ENCODE assay signal across 16 cellular contexts in genomic region chr3:184142199-184142598, GRCh38. TPM values are rescaled to one million over a fixed set of nuclear protein-coding genes. Genes with fewer than 3 reads are reported as not detected.
DNase-seq lines count a peak whose midpoint lies in the region; ATAC-seq and TF ChIP-seq lines count a peak whose summit lies in the region.
"Had no signal": no experiment of that assay in that cellular context is flagged by ENCODE, and none has a peak within 500 bp of the region (broad histone marks: within the 10 kb centered on the region; RNA-seq: fewer than 3 reads in every experiment).

No MANE protein-coding gene starts in this region.

- TF ChIP-seq CTCF in HEK293 (tag by site-specific recombination; IDR thresholded peaks at IDR 0.05) (no peak), spleen (IDR thresholded peaks at IDR 0.05 in 8 of 11, conservative IDR thresholded peaks at IDR 0.05 in 3 of 11) (no peak), WTC11 (IDR thresholded peaks at IDR 0.05) (no peak)

- H3K9me3 ChIP-seq in HEK293 (ENCODE audit: control insufficient read depth, insufficient read depth, low read depth, low read length) (no peaks in the 10 kb centered on the region), spleen (no peaks in the 10 kb centered on the region)
- H3K9me3 ChIP-seq: BLaER1 had no signal

- H3K4me3 Mint-ChIP-seq in activated T-cell treated with anti-CD3 and anti-CD28 coated beads, Interleukin-2, amount 50 U/mL, for 24 hours = no peak overlapping the region
- no peak overlapping the region for H3K4me3 Mint-ChIP-seq in effector memory CD8-positive, alpha-beta T cell
- H3K4me3 Mint-ChIP-seq in WTC11 = no peak overlapping the region

- no peak for ATAC-seq in effector memory CD8-positive, alpha-beta T cell (replicated peaks)
- ATAC-seq in HG03460 (IDR thresholded peaks at IDR 0.05; ENCODE audit: unreplicated experiment) (no peak), WTC11 (no peak), GM18870 (IDR thresholded peaks at IDR 0.05; ENCODE audit: unreplicated experiment) (no peak)

- H3K4me1 ChIP-seq in HEK293 (ENCODE audit: control insufficient read depth, insufficient read depth, low read length) (no peaks in the 10 kb centered on the region), spleen (peaks cover under 1 to 22% (median 21%) of the 10 kb centered on the region in 6 donors)

- no peak overlapping the region for H3K27ac ChIP-seq in HEK293 (ENCODE audit: extremely low read depth, low read depth, low read length)
- H3K27ac ChIP-seq in spleen = peak overlapping the region in 1 of 8 donors; percentile 26
- H3K27ac ChIP-seq: BLaER1, HL-60 had no signal

- H3K4me1 Mint-ChIP-seq in activated T-cell treated with anti-CD3 and anti-CD28 coated beads, Interleukin-2, amount 50 U/mL, for 24 hours (ENCODE audit: low read depth) = peaks cover 11% of the 10 kb centered on the region
- H3K4me1 Mint-ChIP-seq in effector memory CD8-positive, alpha-beta T cell (ENCODE audit: low read depth in 2 of 2) = peaks cover 6 to 7% of the 10 kb centered on the region in 2 donors
- H3K4me1 Mint-ChIP-seq in WTC11 = no peaks in the 10 kb centered on the region

- peaks cover 93% of the 10 kb centered on the region for H3K36me3 Mint-ChIP-seq in activated T-cell treated with anti-CD3 and anti-CD28 coated beads, Interleukin-2, amount 50 U/mL, for 24 hours (ENCODE audit: low read depth)
- H3K36me3 Mint-ChIP-seq in effector memory CD8-positive, alpha-beta T cell (ENCODE audit: insufficient read depth) = peaks cover 53% of the 10 kb centered on the region
- peaks cover 42% of the 10 kb centered on the region for H3K36me3 Mint-ChIP-seq in WTC11

- H3K27me3 ChIP-seq in spleen (replicated peaks in 1 of 7) = no peaks in the 10 kb centered on the region
- H3K27me3 ChIP-seq: BLaER1 had no signal

- CTCF ChIA-PET in HEK293 (lab: Yijun Ruan, JAX) (no interaction called here), WTC11 (lab: Charles Lee) (no interaction called here)

- no peak for DNase-seq in activated T-cell treated with anti-CD3 and anti-CD28 coated beads, Interleukin-2, amount 50 U/mL, for 24 hours
- no peak for DNase-seq in activated T-cell treated with anti-CD3 and anti-CD28 coated beads, Interleukin-2, amount 50 U/mL, for 48 hours
- DNase-seq in effector memory CD8-positive, alpha-beta T cell = no peak
- DNase-seq in spleen (peak; percentile 12), WTC11 (ENCODE audit: low spot score) (no peak)
- DNase-seq: 8988T, AML-193, DMS53, GF-D8, HCEC 1CT had no signal

- H3K9me3 Mint-ChIP-seq in activated T-cell treated with anti-CD3 and anti-CD28 coated beads, Interleukin-2, amount 50 U/mL, for 24 hours = no peaks in the 10 kb centered on the region
- no peaks in the 10 kb centered on the region for H3K9me3 Mint-ChIP-seq in effector memory CD8-positive, alpha-beta T cell
- no peaks in the 10 kb centered on the region for H3K9me3 Mint-ChIP-seq in WTC11

- 91 to 97% (median 93%) methylated on average over 7 of the region's 7 CpGs for WGBS in spleen, 5 donors

- peaks cover 6 to 84% of the 10 kb centered on the region in 2 experiments; a peak in 2 of 3 replicates for H3K36me3 ChIP-seq in HEK293 (ENCODE audit: control insufficient read depth in 2 of 2, insufficient read depth in 1 of 2, low read length in 2 of 2)
- peaks cover 8 to 100% (median 84%) of the 10 kb centered on the region in 6 donors for H3K36me3 ChIP-seq in spleen

- no peaks in the 10 kb centered on the region for H3K27me3 Mint-ChIP-seq in activated T-cell treated with anti-CD3 and anti-CD28 coated beads, Interleukin-2, amount 50 U/mL, for 24 hours
- H3K27me3 Mint-ChIP-seq in effector memory CD8-positive, alpha-beta T cell = no peaks in the 10 kb centered on the region
- no peaks in the 10 kb centered on the region for H3K27me3 Mint-ChIP-seq in WTC11 (ENCODE audit: low read depth)

- no peak overlapping the region for H3K4me3 ChIP-seq in HEK293 (ENCODE audit: low read depth, low read length)
- no peak overlapping the region for H3K4me3 ChIP-seq in spleen
- H3K4me3 ChIP-seq: BLaER1 had no signal

- TF ChIP-seq POLR2A in spleen (IDR thresholded peaks at IDR 0.05) = no peak

- intact Hi-C loops in spleen (cut with DNase I; ENCODE audit: low total_unique reads) = no loop called here

- peak overlapping the region; percentile 34 for H3K27ac Mint-ChIP-seq in activated T-cell treated with anti-CD3 and anti-CD28 coated beads, Interleukin-2, amount 50 U/mL, for 24 hours
- peak overlapping the region; percentile 17 to 70 for H3K27ac Mint-ChIP-seq in effector memory CD8-positive, alpha-beta T cell
- H3K27ac Mint-ChIP-seq in WTC11 = no peak overlapping the region

- POLR2A ChIA-PET in HEK293 (lab: Yijun Ruan, JAX) (no interaction called here), WTC11 (lab: Charles Lee) (no interaction called here)

TF ChIP-seq in HEK293, 187 proteins besides CTCF, POLR2A, EP300 and RAD21:
- peak; percentile 72 for TF ChIP-seq SCRT2 (tag by site-specific recombination; IDR thresholded peaks at IDR 0.05)
- 0 out of 2 replicates have a peak, but pooled peaks have one; percentile 56 for TF ChIP-seq SCRT1 (tag by site-specific recombination; IDR thresholded peaks at IDR 0.05; ENCODE audit: borderline replicate concordance)
- TF ChIP-seq ZNF513 (tag by site-specific recombination; IDR thresholded peaks at IDR 0.05) = 0 out of 2 replicates have a peak, but pooled peaks have one; percentile 23
- TF ChIP-seq REPIN1 (tag by site-specific recombination; IDR thresholded peaks at IDR 0.05; ENCODE audit: low read depth) = no peak
TF ChIP-seq in HEK293: peak in this region for 3.

TF ChIP-seq in WTC11, 78 proteins besides CTCF, POLR2A, EP300 and RAD21 (continues in another document):
- TF ChIP-seq FOXP1 (CRISPR knock-in tag; IDR thresholded peaks at IDR 0.05; ENCODE audit: borderline replicate concordance) (no peak), IRF1 (CRISPR knock-in tag; IDR thresholded peaks at IDR 0.05) (no peak), NFATC4 (CRISPR knock-in tag; IDR thresholded peaks at IDR 0.05) (no peak), ZNF263 (CRISPR knock-in tag; IDR thresholded peaks at IDR 0.05; ENCODE audit: low read depth) (no peak), ZSCAN18 (CRISPR knock-in tag; IDR thresholded peaks at IDR 0.05) (no peak), HMGXB4 (CRISPR knock-in tag; IDR thresholded peaks at IDR 0.05) (no peak), NFYB (CRISPR knock-in tag; conservative IDR thresholded peaks at IDR 0.05; ENCODE audit: low read depth) (no peak), NFE2L1 (CRISPR knock-in tag; IDR thresholded peaks at IDR 0.05) (no peak), PREB (CRISPR knock-in tag; IDR thresholded peaks at IDR 0.05; ENCODE audit: borderline replicate concordance) (no peak), SOX15 (CRISPR knock-in tag; IDR thresholded peaks at IDR 0.05) (no peak), ZNF416 (CRISPR knock-in tag; IDR thresholded peaks at IDR 0.05) (no peak)

RNA-seq across cellular contexts. Expression of gene EIF2B5, which starts 7.0 kb away (rescaled TPM):
- total RNA-seq in spleen (10 to 100 TPM; 40.4 to 50.7 (median 46.3) TPM), WTC11 (2021) (36.6 to 42.3 TPM (median 38.0 TPM) in 3 replicates)
- 10 to 100 TPM; 40.4 to 55.7 (median 52.8) TPM for polyA plus RNA-seq in spleen

RNA-seq across cellular contexts. Expression of gene DVL3, which starts 13.0 kb away (rescaled TPM):
- total RNA-seq in spleen (10 to 100 TPM; 40.3 to 67.3 (median 54.2) TPM), WTC11 (2021) (64.5 to 76.2 TPM (median 66.5 TPM) in 3 replicates)
- polyA plus RNA-seq in spleen = 10 to 100 TPM; 12.3 to 28.2 (median 15.8) TPM

RNA-seq across cellular contexts. Expression of gene AP2M1, which starts 32.5 kb away (rescaled TPM):
- 100 to 1,000 TPM; 192 to 254 (median 204) TPM for total RNA-seq in spleen
- polyA plus RNA-seq in spleen = 100 to 1,000 TPM in 2 of 3 donors, 10 to 100 TPM in 1; 98.7 to 155 (median 137) TPM
- total RNA-seq in WTC11 (2021) = 370 to 399 TPM (median 383 TPM) in 3 replicates

RNA-seq across cellular contexts. Expression of gene ABCF3, which starts 43.8 kb away (rescaled TPM):
- total RNA-seq in spleen (10 to 100 TPM; 46.4 to 90.7 (median 69.8) TPM), WTC11 (2021) (49.7 to 63.6 TPM (median 50.0 TPM) in 3 replicates)
- 10 to 100 TPM; 35.3 to 67.3 (median 61.2) TPM for polyA plus RNA-seq in spleen

RNA-seq across cellular contexts. Expression of gene HTR3E, which starts 45.3 kb away (rescaled TPM):
- not detected for total RNA-seq in spleen
- polyA plus RNA-seq in spleen = not detected
- total RNA-seq in WTC11 (2021) = not detected in 3 replicates
- total RNA-seq: H4 had no signal
